In the genomic region with DNA sequence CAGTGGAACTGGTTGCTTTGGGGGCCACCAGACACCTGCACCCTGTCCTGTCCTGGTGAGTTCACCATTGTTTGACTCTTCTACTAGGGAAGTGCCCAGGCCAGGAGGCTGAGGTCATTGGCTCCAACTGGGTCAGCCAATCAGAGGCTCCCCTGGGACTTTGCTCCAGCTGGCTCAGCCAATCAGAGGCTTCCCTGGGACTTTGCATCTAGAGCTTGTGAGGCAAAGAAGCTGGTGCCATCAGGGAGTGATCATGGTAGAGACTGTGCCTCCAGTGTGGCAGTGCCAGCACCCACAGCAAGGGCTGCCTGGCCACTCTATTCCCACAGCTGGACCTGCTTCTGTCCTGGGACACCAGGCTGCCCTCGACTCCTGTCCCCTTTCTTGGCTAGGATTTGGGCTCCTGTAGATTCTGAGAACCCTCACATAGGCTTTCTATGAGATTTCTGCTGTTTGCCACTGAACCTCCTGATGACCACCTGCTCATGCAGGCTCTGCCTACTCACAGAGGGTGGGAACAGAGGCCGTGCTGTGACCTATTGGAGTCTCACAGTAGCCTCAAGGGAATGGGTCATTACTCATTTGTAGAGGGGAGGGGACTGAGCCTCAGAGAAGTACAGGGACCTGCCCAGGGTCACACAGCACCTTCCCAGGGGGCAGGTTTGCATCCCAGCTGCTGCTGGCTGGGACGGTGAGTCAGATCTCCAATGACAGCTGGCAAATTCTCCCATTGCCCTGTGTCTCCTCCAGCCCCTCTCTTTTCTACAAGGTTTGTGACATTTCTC, we compare ENCODE assay signal across 1 cellular context.
TF ChIP-seq lines count a peak whose summit lies in the region.

No MANE protein-coding gene starts in this region.

TF ChIP-seq in SK-N-SH, 30 proteins besides CTCF, POLR2A, EP300 and RAD21 (continued from another document):
- TF ChIP-seq REST (IDR thresholded peaks at IDR 0.05; ENCODE audit: low read depth, low read length) (no peak), ELF1 (IDR thresholded peaks at IDR 0.05) (no peak)
